22 cellular contexts compared by ENCODE assay signal in genomic region chr3:58766587-58767282, GRCh38.
"Had no signal": no experiment of that assay in that cellular context is flagged by ENCODE, and none has a peak within 500 bp of the region (broad histone marks: within the 10 kb centered on the region; RNA-seq: fewer than 3 reads in every experiment).

No MANE protein-coding gene starts in this region.

- H3K27me3 ChIP-seq: esophagus squamous epithelium, gastroesophageal sphincter, neutrophil, right lobe of liver, suprapubic skin, thyroid gland, uterus had no signal

- H3K4me3 ChIP-seq: esophagus squamous epithelium, gastroesophageal sphincter, mucosa of descending colon, psoas muscle, right lobe of liver, suprapubic skin, thyroid gland, uterus had no signal

- ATAC-seq: effector memory CD8-positive, alpha-beta T cell; gastroesophageal sphincter; left ventricle myocardium superior; mucosa of descending colon; naive thymus-derived CD8-positive, alpha-beta T cell; psoas muscle; stimulated activated effector memory CD8-positive, alpha-beta T cell treated with anti-CD3 and anti-CD28 coated beads, Interleukin-12 subunit alpha, Interleukin-12 subunit beta, amount 100 ng/mL, for 72 hours; stimulated activated naive CD8-positive, alpha-beta T cell treated with anti-CD3 and anti-CD28 coated beads, Interleukin-15, Interleukin-2, amounts not matched to agents 100 U/mL and 50 U/mL, for 24 hours had no signal

- H3K9me3 ChIP-seq: neutrophil, psoas muscle, right lobe of liver, thyroid gland, uterus had no signal

- H3K36me3 ChIP-seq: esophagus squamous epithelium, gastroesophageal sphincter, neutrophil, right lobe of liver, suprapubic skin, thyroid gland, uterus had no signal

- DNase-seq: effector memory CD8-positive, alpha-beta T cell; esophagus squamous epithelium; foreskin fibroblast; glutamatergic neuron; immature natural killer cell; left ventricle myocardium superior; mesendoderm; mucosa of descending colon; naive thymus-derived CD8-positive, alpha-beta T cell; psoas muscle; retina; right lobe of liver; stimulated activated CD4-positive, alpha-beta T cell treated with anti-CD3 and anti-CD28 coated beads, Interleukin-4, amount 100 ng/mL, for 1 hour; stimulated activated CD8-positive, alpha-beta memory T cell treated with anti-CD3 and anti-CD28 coated beads, Interleukin-4, amount 100 ng/mL, for 48 hours; stimulated activated naive CD8-positive, alpha-beta T cell treated with anti-CD3 and anti-CD28 coated beads, Interleukin-15, Interleukin-2, amounts not matched to agents 100 U/mL and 50 U/mL, for 24 hours; thyroid gland; uterus had no signal

- H3K27ac ChIP-seq: epithelial cell of prostate, esophagus squamous epithelium, gastroesophageal sphincter, neutrophil, psoas muscle, right lobe of liver, suprapubic skin, thyroid gland, uterus had no signal

- H3K4me1 ChIP-seq: esophagus squamous epithelium, gastroesophageal sphincter, psoas muscle, right lobe of liver, suprapubic skin, thyroid gland, uterus had no signal
